22 cellular contexts compared by ENCODE assay signal in the genomic region with DNA sequence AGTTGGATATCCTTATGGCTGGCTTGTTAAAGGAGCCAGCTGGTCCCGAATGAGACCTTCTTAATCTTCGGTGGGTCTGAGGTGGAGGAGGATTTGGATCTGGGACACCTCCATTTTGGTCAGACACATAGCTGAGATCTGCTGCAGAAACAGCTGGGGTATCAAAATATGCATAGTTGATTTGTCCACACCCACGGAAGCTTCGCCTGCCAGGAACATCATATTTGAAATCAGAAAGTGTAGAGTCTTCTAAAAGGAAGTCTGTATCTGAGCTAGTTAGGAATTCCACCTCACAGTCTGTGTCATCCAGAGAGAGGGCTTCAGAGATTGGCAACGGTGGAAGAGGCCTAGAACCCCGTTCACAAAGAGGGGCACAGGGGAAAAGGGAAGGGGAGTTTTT. TPM values are rescaled to one million over a fixed set of nuclear protein-coding genes. Genes with fewer than 3 reads are reported as not detected.
DNase-seq lines count a peak whose midpoint lies in the region; ATAC-seq, FAIRE-seq and TF ChIP-seq lines count a peak whose summit lies in the region.
"Had no signal": no experiment of that assay in that cellular context is flagged by ENCODE, and none has a peak within 500 bp of the region (broad histone marks: within the 10 kb centered on the region; RNA-seq: fewer than 3 reads in every experiment).

No MANE protein-coding gene starts in this region.

- H3K9me3 ChIP-seq in Panc1 (ENCODE audit: control insufficient read depth, insufficient read depth, low read depth, low read length), result no peaks in the 10 kb centered on the region
- no peaks in the 10 kb centered on the region for H3K9me3 ChIP-seq in right lobe of liver
- no peaks in the 10 kb centered on the region for H3K9me3 ChIP-seq in stomach smooth muscle (ENCODE audit: control insufficient read depth in 2 of 2, low read length in 2 of 2)
- H3K9me3 ChIP-seq: right atrium auricular region, thyroid gland had no signal

- no peak for ATAC-seq in Panc1
- ATAC-seq in right lobe of liver, result peak; percentile 0 to 15 (median 0)
- ATAC-seq in HG02938 (IDR thresholded peaks at IDR 0.05; ENCODE audit: unreplicated experiment), result no peak
- ATAC-seq in HG03108 (IDR thresholded peaks at IDR 0.05; ENCODE audit: unreplicated experiment), result no peak
- ATAC-seq: effector memory CD8-positive, alpha-beta T cell; PC-3 had no signal

- BruUV-seq in Panc1 (replicated peaks; lab: Mats Ljungman, UMichigan), result no TSS peak

- H3K9me3 Mint-ChIP-seq in dendritic cell treated with granulocyte-macrophage colony-stimulating factor and Interleukin-4, amounts not matched to agents 40 ng/mL and 50 ng/mL, for 4 days, result no peaks in the 10 kb centered on the region
- H3K9me3 Mint-ChIP-seq: CD4-positive, CD25-positive, alpha-beta regulatory T cell; effector memory CD8-positive, alpha-beta T cell; T-helper 1 cell treated with Interleukin-12 subunit alpha and Interleukin-12 subunit beta and Interleukin-4 antibody, amounts not matched to agents 30 μg/mL and 1 μg/mL, for 36 hours had no signal

- DNase-seq in Panc1 (ENCODE audit: low read depth, low spot score) (no peak), right lobe of liver (peak in 1 of 3 donors; percentile 49), H54 (ENCODE audit: insufficient read length, low spot score) (no peak)
- no peak for DNase-seq in activated CD4-positive, CD25-positive, alpha-beta regulatory T cell treated with anti-CD3 and anti-CD28 coated beads, Interleukin-2, amount 50 U/mL, for 72 hours
- DNase-seq: activated CD8-positive, alpha-beta memory T cell treated with anti-CD3 and anti-CD28 coated beads, Interleukin-2, amount 50 U/mL, for 48 hours; activated gamma-delta T cell; amniotic stem cell; CD4-positive, CD25-positive, alpha-beta regulatory T cell; DMS 273 treated with DMSO at 0.1 percent for 48 hours; effector memory CD8-positive, alpha-beta T cell; NCI-H187 treated with DMSO at 0.1 percent for 48 hours; NCI-H226; NCI-H82; PC-3; thyroid gland had no signal

- H3K4me1 Mint-ChIP-seq in dendritic cell treated with granulocyte-macrophage colony-stimulating factor and Interleukin-4, amounts not matched to agents 40 ng/mL and 50 ng/mL, for 4 days (ENCODE audit: low read depth), result peaks cover 4% of the 10 kb centered on the region

- 62% methylated on average over 6 of the region's 6 CpGs for WGBS in right lobe of liver (ENCODE audit: insufficient coverage, low coverage, low lambda C conversion rate, missing lambda C conversion rate)

- POLR2A ChIA-PET in Panc1 (lab: Charles Lee), result interaction anchor here (0.6 to 0.7 kb wide), 2 partner anchors 47 to 255 kb away, joined by 3 read pairs; no protein-coding TSS in a partner anchor

- intact Hi-C loops in Panc1 (cut with micrococcal nuclease; ENCODE audit: unreplicated experiment), result no loop called here
- intact Hi-C loops in dendritic cell treated with granulocyte-macrophage colony-stimulating factor and Interleukin-4, amounts not matched to agents 40 ng/mL and 50 ng/mL, for 4 days (cut with micrococcal nuclease), result no loop called here
- intact Hi-C loops in right lobe of liver (cut with DNase I), result no loop called here

- peaks cover 17% of the 10 kb centered on the region for H3K27me3 Mint-ChIP-seq in dendritic cell treated with granulocyte-macrophage colony-stimulating factor and Interleukin-4, amounts not matched to agents 40 ng/mL and 50 ng/mL, for 4 days

- H3K27ac ChIP-seq in Panc1 (ENCODE audit: low read length) (peak overlapping the region; percentile 99), right lobe of liver (no peak overlapping the region), stomach smooth muscle (ENCODE audit: low read length) (peak overlapping the region; percentile 64)
- H3K27ac ChIP-seq: KMS-11, right atrium auricular region, thyroid gland had no signal

- peaks cover 97% of the 10 kb centered on the region for H3K4me1 ChIP-seq in Panc1 (ENCODE audit: control insufficient read depth, insufficient read depth, low read length)
- peaks cover 0 to 39% (median 6%) of the 10 kb centered on the region in 4 donors for H3K4me1 ChIP-seq in right lobe of liver
- peaks cover 35% of the 10 kb centered on the region for H3K4me1 ChIP-seq in stomach smooth muscle (ENCODE audit: control insufficient read depth, insufficient read depth, low read length)

- no peak for TF ChIP-seq POLR2A in right lobe of liver (IDR thresholded peaks at IDR 0.05)
- TF ChIP-seq POLR2A in H54 (IDR thresholded peaks at IDR 0.05; ENCODE audit: low read depth, low read length), result no peak

- H3K4me3 ChIP-seq in Panc1 (ENCODE audit: low read depth in 2 of 2, low read length in 2 of 2), result peak overlapping the region; percentile 45 to 99
- H3K4me3 ChIP-seq in right lobe of liver, result no peak overlapping the region
- H3K4me3 ChIP-seq in stomach smooth muscle (ENCODE audit: low read length in 2 of 2), result no peak overlapping the region
- H3K4me3 ChIP-seq: right atrium auricular region, thyroid gland had no signal

- no peak overlapping the region for H3K4me3 Mint-ChIP-seq in dendritic cell treated with granulocyte-macrophage colony-stimulating factor and Interleukin-4, amounts not matched to agents 40 ng/mL and 50 ng/mL, for 4 days
- H3K4me3 Mint-ChIP-seq: CD4-positive, CD25-positive, alpha-beta regulatory T cell; effector memory CD8-positive, alpha-beta T cell; T-helper 1 cell treated with Interleukin-12 subunit alpha and Interleukin-12 subunit beta and Interleukin-4 antibody, amounts not matched to agents 30 μg/mL and 1 μg/mL, for 36 hours had no signal

- CTCF ChIA-PET in Panc1 (lab: Charles Lee), result no interaction called here

- in situ Hi-C loops in Panc1 (cut with HindIII; ENCODE audit: low pct_unique_long_range_greater_than_20kb, low sequenced_read_pairs), result no loop called here

- H3K27ac Mint-ChIP-seq in dendritic cell treated with granulocyte-macrophage colony-stimulating factor and Interleukin-4, amounts not matched to agents 40 ng/mL and 50 ng/mL, for 4 days, result peak overlapping the region; percentile 16
- H3K27ac Mint-ChIP-seq: CD4-positive, CD25-positive, alpha-beta regulatory T cell; effector memory CD8-positive, alpha-beta T cell; T-helper 1 cell treated with Interleukin-12 subunit alpha and Interleukin-12 subunit beta and Interleukin-4 antibody, amounts not matched to agents 30 μg/mL and 1 μg/mL, for 36 hours had no signal

- H3K36me3 ChIP-seq in Panc1 (ENCODE audit: control insufficient read depth, insufficient read depth, low read length) (peaks cover 49% of the 10 kb centered on the region), right lobe of liver (peaks cover 0 to 76% (median 36%) of the 10 kb centered on the region in 4 donors), stomach smooth muscle (ENCODE audit: control insufficient read depth in 2 of 2, insufficient read depth in 2 of 2, low read length in 2 of 2) (peaks cover 45 to 53% of the 10 kb centered on the region in 2 donors)

- no peak for TF ChIP-seq CTCF in Panc1 (IDR thresholded peaks at IDR 0.05)
- no peak for TF ChIP-seq CTCF in right lobe of liver (IDR thresholded peaks at IDR 0.05)

- FAIRE-seq in H54 (lab: Jason Lieb, UNC), result no peak

- no peaks in the 10 kb centered on the region for H3K36me3 Mint-ChIP-seq in dendritic cell treated with granulocyte-macrophage colony-stimulating factor and Interleukin-4, amounts not matched to agents 40 ng/mL and 50 ng/mL, for 4 days (ENCODE audit: low read depth)

- no peaks in the 10 kb centered on the region for H3K27me3 ChIP-seq in Panc1 (ENCODE audit: control insufficient read depth, insufficient read depth, low read length)
- no peaks in the 10 kb centered on the region for H3K27me3 ChIP-seq in right lobe of liver
- H3K27me3 ChIP-seq in stomach smooth muscle (ENCODE audit: control insufficient read depth in 1 of 2, insufficient read depth in 2 of 2, low read length in 2 of 2), result no peaks in the 10 kb centered on the region
- H3K27me3 ChIP-seq: right atrium auricular region, thyroid gland had no signal

- no peak overlapping the region for H3K9ac ChIP-seq in stomach smooth muscle (ENCODE audit: low read length in 2 of 2)
- H3K9ac ChIP-seq: KMS-11 had no signal

RNA-seq across cellular contexts. Expression of gene ERRFI1, which starts 12.3 kb away (rescaled TPM):
- total RNA-seq in Panc1 (2021; ENCODE audit: unreplicated experiment) (299 TPM), right lobe of liver (100 to 1,000 TPM; 109 to 539 (median 214) TPM)
- polyA plus RNA-seq in Panc1 (2012; ENCODE audit: insufficient read length), result 276 TPM

RNA-seq across cellular contexts. Expression of gene PARK7, which starts 52.3 kb away (rescaled TPM):
- total RNA-seq in Panc1 (2021; ENCODE audit: unreplicated experiment) (448 TPM), right lobe of liver (100 to 1,000 TPM; 144 to 218 (median 173) TPM)
- polyA plus RNA-seq in Panc1 (2012; ENCODE audit: insufficient read length), result 436 TPM

Comparison
In these comparisons a context has a peak if more than half of its experiments do, and no peak if none do; other contexts are left out.
1. ATAC-seq: peak in right lobe of liver (4 of 4); none in Panc1 (single experiment), HG02938 (single experiment) and HG03108 (single experiment).
2. H3K27ac ChIP-seq: peak in Panc1 (single experiment) and stomach smooth muscle (single experiment); none in right lobe of liver (0 of 3).
3. H3K4me3 ChIP-seq: peak in Panc1 (2 of 2); none in right lobe of liver (0 of 3) and stomach smooth muscle (0 of 2).